14 cellular contexts compared by ENCODE assay signal in the genomic region with DNA sequence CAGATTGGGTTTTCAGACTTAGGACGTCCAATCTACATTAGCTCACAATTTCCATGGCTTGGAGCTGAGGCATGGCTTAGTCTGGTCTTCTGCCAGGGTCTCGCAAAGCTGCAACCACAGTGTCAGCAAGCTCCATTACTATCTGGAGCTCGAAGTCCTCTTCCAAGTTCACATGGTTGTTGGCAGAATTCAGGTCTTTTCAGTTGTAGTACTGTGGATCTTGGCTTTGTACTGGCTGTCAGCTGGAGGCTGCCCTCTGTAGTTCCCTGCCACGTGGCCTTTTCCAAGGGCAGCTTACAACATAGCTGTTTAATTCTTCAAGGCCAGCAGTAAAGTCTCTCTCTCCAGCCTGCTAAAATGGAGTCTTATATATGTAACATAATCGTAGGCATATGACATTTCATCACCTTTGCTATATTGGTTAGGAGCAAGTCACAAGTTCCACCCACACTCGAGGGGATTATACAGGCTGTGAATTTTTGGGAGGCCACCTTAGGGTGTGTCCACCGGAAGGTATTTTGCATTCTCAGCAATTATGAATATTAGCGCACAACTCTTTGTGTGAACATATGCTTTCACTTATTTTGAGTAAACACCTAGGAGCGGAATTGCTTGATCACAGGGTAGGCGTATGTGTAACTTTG. TPM values are rescaled to one million over a fixed set of nuclear protein-coding genes. Genes with fewer than 3 reads are reported as not detected.
DNase-seq lines count a peak whose midpoint lies in the region; ATAC-seq and TF ChIP-seq lines count a peak whose summit lies in the region.
"Had no signal": no experiment of that assay in that cellular context is flagged by ENCODE, and none has a peak within 500 bp of the region (broad histone marks: within the 10 kb centered on the region; RNA-seq: fewer than 3 reads in every experiment).

No MANE protein-coding gene starts in this region.

- no peaks in the 10 kb centered on the region for H3K79me2 ChIP-seq in neural progenitor cell (ENCODE audit: low read depth)

- intact Hi-C loops in MCF 10A (cut with micrococcal nuclease) = no loop called here

- POLR2A ChIA-PET in MCF 10A (lab: Yijun Ruan, JAX) = no interaction called here

- no TSS peak for BruUV-seq in MCF 10A (replicated peaks; lab: Mats Ljungman, UMichigan)

- peak; percentile 23 for ATAC-seq in GM18499 (IDR thresholded peaks at IDR 0.05; ENCODE audit: insufficient read depth, unreplicated experiment)
- ATAC-seq in GM18873 (IDR thresholded peaks at IDR 0.05; ENCODE audit: low FRiP score, unreplicated experiment) = peak; percentile 8
- ATAC-seq in HG02885 (IDR thresholded peaks at IDR 0.05; ENCODE audit: poor library complexity, unreplicated experiment) = peak; percentile 47
- peak; percentile 63 for ATAC-seq in activated T-helper 17 cell treated with anti-CD3 and anti-CD28 coated beads, Interleukin-2, amount 50 U/mL, for 72 hours (replicated peaks)

- peaks cover 5% of the 10 kb centered on the region for H3K4me1 Mint-ChIP-seq in activated T-helper 17 cell treated with anti-CD3 and anti-CD28 coated beads, Interleukin-2, amount 50 U/mL, for 72 hours
- H3K4me1 Mint-ChIP-seq in MCF 10A (ENCODE audit: insufficient read depth, unreplicated experiment) (peaks cover 5% of the 10 kb centered on the region), neural progenitor cell (no peaks in the 10 kb centered on the region)

- CTCF ChIA-PET in MCF 10A (lab: Yijun Ruan, JAX) = interaction anchor here (0.9 kb wide), 1 partner anchor 16 kb away, joined by 4 read pairs; no protein-coding TSS in a partner anchor

- H3K4me3 Mint-ChIP-seq in activated T-helper 17 cell treated with anti-CD3 and anti-CD28 coated beads, Interleukin-2, amount 50 U/mL, for 72 hours = peak overlapping the region; percentile 67
- H3K4me3 Mint-ChIP-seq in MCF 10A (ENCODE audit: unreplicated experiment) (no peak overlapping the region), neural progenitor cell (no peak overlapping the region)
- H3K4me3 Mint-ChIP-seq: CD8-positive, alpha-beta memory T cell had no signal

- DNase-seq in NCI-H69 (lab: John Stamatoyannopoulos, UW) (no peak), MCF 10A (ENCODE audit: unreplicated experiment) (no peak), neural progenitor cell (ENCODE audit: low spot score) (no peak)
- DNase-seq: CD8-positive, alpha-beta memory T cell; NCI-H1436 treated with DMSO at 0.1 percent for 48 hours; NCI-H524 treated with DMSO at 0.1 percent for 48 hours; SHP77; WERI-Rb-1 had no signal

- H3K4me1 ChIP-seq in neural progenitor cell = no peaks in the 10 kb centered on the region
- H3K4me1 ChIP-seq: suprapubic skin had no signal

- H3K4me2 ChIP-seq in neural progenitor cell = no peak overlapping the region

- H3K27me3 Mint-ChIP-seq in activated T-helper 17 cell treated with anti-CD3 and anti-CD28 coated beads, Interleukin-2, amount 50 U/mL, for 72 hours = peaks cover 3% of the 10 kb centered on the region
- no peaks in the 10 kb centered on the region for H3K27me3 Mint-ChIP-seq in MCF 10A (ENCODE audit: insufficient read depth, unreplicated experiment)
- no peaks in the 10 kb centered on the region for H3K27me3 Mint-ChIP-seq in neural progenitor cell (ENCODE audit: insufficient read depth, low read depth)

- H3K4me3 ChIP-seq in neural progenitor cell = no peak overlapping the region
- H3K4me3 ChIP-seq: suprapubic skin had no signal

- no peaks in the 10 kb centered on the region for H3K9me3 ChIP-seq in neural progenitor cell (ENCODE audit: low read depth)
- H3K9me3 ChIP-seq: suprapubic skin had no signal

- H3K9me3 Mint-ChIP-seq in activated T-helper 17 cell treated with anti-CD3 and anti-CD28 coated beads, Interleukin-2, amount 50 U/mL, for 72 hours = no peaks in the 10 kb centered on the region
- H3K9me3 Mint-ChIP-seq in MCF 10A (ENCODE audit: unreplicated experiment) (peaks cover 7% of the 10 kb centered on the region), neural progenitor cell (peaks cover 4% of the 10 kb centered on the region)

- no peaks in the 10 kb centered on the region for H4K20me1 ChIP-seq in neural progenitor cell (ENCODE audit: low read depth)

- H3K27me3 ChIP-seq in neural progenitor cell = no peaks in the 10 kb centered on the region
- H3K27me3 ChIP-seq: suprapubic skin had no signal

- no peak overlapping the region for H2AFZ ChIP-seq in neural progenitor cell (replicated peaks)

- no peaks in the 10 kb centered on the region for H3K36me3 ChIP-seq in neural progenitor cell
- H3K36me3 ChIP-seq: suprapubic skin, WERI-Rb-1 had no signal

- TF ChIP-seq CTCF in MCF 10A (IDR thresholded peaks at IDR 0.05; ENCODE audit: unreplicated experiment) (no peak), neural progenitor cell (IDR thresholded peaks at IDR 0.05) (no peak)

- no peak overlapping the region for H3K9ac ChIP-seq in neural progenitor cell

- H3K27ac ChIP-seq in neural progenitor cell = no peak overlapping the region
- H3K27ac ChIP-seq: suprapubic skin, WERI-Rb-1 had no signal

- H3K27ac Mint-ChIP-seq in activated T-helper 17 cell treated with anti-CD3 and anti-CD28 coated beads, Interleukin-2, amount 50 U/mL, for 72 hours = peak overlapping the region; percentile 83
- no peak overlapping the region for H3K27ac Mint-ChIP-seq in MCF 10A (ENCODE audit: low read depth, unreplicated experiment)
- H3K27ac Mint-ChIP-seq in neural progenitor cell = no peak overlapping the region
- H3K27ac Mint-ChIP-seq: IgD-negative memory B cell had no signal

- no peaks in the 10 kb centered on the region for H3K36me3 Mint-ChIP-seq in activated T-helper 17 cell treated with anti-CD3 and anti-CD28 coated beads, Interleukin-2, amount 50 U/mL, for 72 hours (ENCODE audit: low read depth)
- H3K36me3 Mint-ChIP-seq in MCF 10A (ENCODE audit: insufficient read depth, unreplicated experiment) = no peaks in the 10 kb centered on the region
- H3K36me3 Mint-ChIP-seq in neural progenitor cell = no peaks in the 10 kb centered on the region

- no peaks in the 10 kb centered on the region for H3F3A ChIP-seq in neural progenitor cell (ENCODE audit: low read depth)

RNA-seq across cellular contexts. Expression of a gene that starts 41.5 kb away (rescaled TPM):
- 10 to 100 TPM; 22.5 to 25.7 TPM for total RNA-seq in activated T-helper 17 cell treated with anti-CD3 and anti-CD28 coated beads, Interleukin-2, amount 50 U/mL, for 72 hours
- total RNA-seq in MCF 10A (2022) = 25.6 and 33.4 TPM in 2 replicates
- total RNA-seq in neural progenitor cell (ENCODE audit: low replicate concordance) = 28.0 and 39.3 TPM in 2 replicates

Comparison
In these comparisons a context has a peak if more than half of its experiments do, and no peak if none do; other contexts are left out.
1. ATAC-seq: peak in every context shown above with its lines; median percentile 63 in activated T-helper 17 cell treated with anti-CD3 and anti-CD28 coated beads, Interleukin-2, amount 50 U/mL, for 72 hours; 47 in HG02885; 23 in GM18499; 8 in GM18873.